9 cellular contexts compared by ENCODE assay signal in the genomic region with DNA sequence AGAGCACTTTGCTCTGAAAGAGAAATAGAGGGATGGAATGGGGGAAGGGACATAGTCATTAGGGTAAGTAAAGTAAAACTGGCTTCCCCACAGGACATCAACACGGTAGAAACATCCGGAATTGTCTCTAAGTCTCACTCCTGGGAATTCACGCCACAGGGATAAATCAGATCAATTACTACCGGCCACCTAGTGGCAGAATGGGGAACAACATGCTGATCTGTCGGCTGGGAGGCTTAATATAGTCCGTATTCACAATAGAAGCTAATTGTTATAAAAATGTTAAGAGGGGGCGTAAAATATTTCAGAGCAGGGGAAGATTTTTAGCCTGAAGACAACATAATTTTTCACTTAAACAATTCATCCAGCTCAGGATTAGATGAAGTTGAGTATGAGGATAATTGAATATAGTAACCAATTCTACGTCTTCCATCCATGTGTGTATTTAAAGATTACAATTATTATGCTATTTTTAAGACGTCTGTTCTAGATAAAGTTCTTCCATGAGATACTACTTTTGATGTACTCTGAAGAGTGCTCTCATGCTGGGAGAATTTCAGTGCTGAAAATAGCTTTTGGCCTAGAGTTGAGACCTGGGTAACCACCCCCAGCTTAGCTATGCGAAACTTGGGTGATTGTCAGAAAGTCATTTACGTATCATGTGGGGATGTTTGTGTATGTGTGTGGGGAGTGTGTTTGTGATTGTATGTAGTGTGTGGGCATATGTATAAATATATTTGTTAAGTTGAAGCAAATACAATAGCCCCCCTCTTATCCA.
DNase-seq lines count a peak whose midpoint lies in the region; ATAC-seq and TF ChIP-seq lines count a peak whose summit lies in the region.
"Had no signal": no experiment of that assay in that cellular context is flagged by ENCODE, and none has a peak within 500 bp of the region (broad histone marks: within the 10 kb centered on the region; RNA-seq: fewer than 3 reads in every experiment).

No MANE protein-coding gene starts in this region.

- H3K4me3 ChIP-seq in choroid plexus epithelial cell (ENCODE audit: low read depth, low read length): no peak overlapping the region

- ATAC-seq in HG03442 (IDR thresholded peaks at IDR 0.05; ENCODE audit: unreplicated experiment) (no peak), HG02588 (IDR thresholded peaks at IDR 0.05; ENCODE audit: unreplicated experiment) (no peak)
- ATAC-seq: activated naive CD4-positive, alpha-beta T cell treated with anti-CD3 and anti-CD28 coated beads, Interleukin-2, amount 50 U/mL, for 72 hours had no signal

- TF ChIP-seq CTCF in choroid plexus epithelial cell (conservative IDR thresholded peaks at IDR 0.05; ENCODE audit: low read depth, low read length): peak; percentile 37

- peak; percentile 26 to 27 for DNase-seq in activated T-cell treated with anti-CD3 and anti-CD28 coated beads, Interleukin-2, amount 50 U/mL, for 48 hours
- no peak for DNase-seq in activated T-cell treated with anti-CD3 and anti-CD28 coated beads for 4 hours
- peak; percentile 23 for DNase-seq in NCI-H146 (lab: John Stamatoyannopoulos, UW)
- peak; percentile 1 for DNase-seq in choroid plexus epithelial cell (ENCODE audit: low read depth)
- DNase-seq in midbrain (lab: John Stamatoyannopoulos, UW): peak; percentile 51
- no peak for DNase-seq in GM19238 (ENCODE audit: insufficient read length, low spot score)

Comparison
In these comparisons a context has a peak if more than half of its experiments do, and no peak if none do; other contexts are left out.
1. DNase-seq: peak in activated T-cell treated with anti-CD3 and anti-CD28 coated beads, Interleukin-2, amount 50 U/mL, for 48 hours (2 of 2), NCI-H146 (single experiment), choroid plexus epithelial cell (single experiment) and midbrain (single experiment); none in activated T-cell treated with anti-CD3 and anti-CD28 coated beads for 4 hours (single experiment) and GM19238 (single experiment).